Comparison of ENCODE assay signal across 8 cellular contexts in genomic region chr4:108171541-108172230, GRCh38. TPM values are rescaled to one million over a fixed set of nuclear protein-coding genes. Genes with fewer than 3 reads are reported as not detected.
DNase-seq lines count a peak whose midpoint lies in the region; ATAC-seq and TF ChIP-seq lines count a peak whose summit lies in the region.

No MANE protein-coding gene starts in this region.

- TF ChIP-seq RAD21 in SK-N-SH (IDR thresholded peaks at IDR 0.05; ENCODE audit: low read length) = no peak

- peak; percentile 27 for DNase-seq in SK-N-SH
- peak; percentile 84 for DNase-seq in activated naive CD4-positive, alpha-beta T cell treated with anti-CD3 and anti-CD28 coated beads for 36 hours
- peak; percentile 30 to 55 for DNase-seq in mesothelial cell of epicardium (ENCODE audit: low spot score in 2 of 2, unreplicated experiment in 2 of 2)
- no peak for DNase-seq in PC-9
- DNase-seq in foreskin keratinocyte = no peak
- DNase-seq in GDM1 (lab: John Stamatoyannopoulos, UW) = no peak

- POLR2A ChIA-PET in SK-N-SH (lab: Yijun Ruan, JAX) = no interaction called here
- POLR2A ChIA-PET in PC-9 (lab: Charles Lee; ENCODE audit: unreplicated experiment) = no interaction called here

- TF ChIP-seq CTCF in SK-N-SH (IDR thresholded peaks at IDR 0.05) (no peak), mesothelial cell of epicardium (IDR thresholded peaks at IDR 0.05; ENCODE audit: unreplicated experiment) (no peak), PC-9 (conservative IDR thresholded peaks at IDR 0.05) (no peak), foreskin keratinocyte (conservative IDR thresholded peaks at IDR 0.05) (no peak)

- H3K27ac Mint-ChIP-seq in activated naive CD4-positive, alpha-beta T cell treated with anti-CD3 and anti-CD28 coated beads for 36 hours = peak overlapping the region; percentile 93
- H3K27ac Mint-ChIP-seq in mesothelial cell of epicardium = peak overlapping the region; percentile 89

- BruUV-seq in PC-9 (replicated peaks; lab: Mats Ljungman, UMichigan) = no TSS peak

- H3K36me3 Mint-ChIP-seq in activated naive CD4-positive, alpha-beta T cell treated with anti-CD3 and anti-CD28 coated beads for 36 hours (ENCODE audit: low read depth) = peaks cover 15% of the 10 kb centered on the region
- no peaks in the 10 kb centered on the region for H3K36me3 Mint-ChIP-seq in mesothelial cell of epicardium

- TF ChIP-seq EP300 in SK-N-SH (IDR thresholded peaks at IDR 0.05; ENCODE audit: borderline replicate concordance in 1 of 2, low read depth in 1 of 2, low read length in 1 of 2) = no peak

- intact Hi-C loops in activated naive CD4-positive, alpha-beta T cell treated with anti-CD3 and anti-CD28 coated beads for 36 hours (cut with micrococcal nuclease) = loop anchor here (1.0 to 5.0 kb wide), 6 partner anchors 122 to 449 kb away; partner anchors contain the start of genes PAPSS1 and RPL34
- intact Hi-C loops in PC-9 (cut with micrococcal nuclease; ENCODE audit: unreplicated experiment) = no loop called here

- ATAC-seq in SK-N-SH treated with all-trans-retinoic acid at 6 μM for 48 hours (no peak), foreskin keratinocyte (no peak)

- no peak overlapping the region for H2AFZ ChIP-seq in SK-N-SH (ENCODE audit: low read depth)
- no peak overlapping the region for H2AFZ ChIP-seq in PC-9

- H3K27ac ChIP-seq in SK-N-SH (ENCODE audit: low read depth in 2 of 2, low read length in 1 of 2) (no peak overlapping the region), thymus (ENCODE audit: low read depth) (peak overlapping the region; percentile 96), PC-9 (no peak overlapping the region), foreskin keratinocyte (no peak overlapping the region)

- no peaks in the 10 kb centered on the region for H3K9me2 ChIP-seq in SK-N-SH
- no peaks in the 10 kb centered on the region for H3K9me2 ChIP-seq in PC-9 (ENCODE audit: insufficient read depth)

- H3K9me3 Mint-ChIP-seq in activated naive CD4-positive, alpha-beta T cell treated with anti-CD3 and anti-CD28 coated beads for 36 hours = no peaks in the 10 kb centered on the region
- no peaks in the 10 kb centered on the region for H3K9me3 Mint-ChIP-seq in mesothelial cell of epicardium

- H3K9ac ChIP-seq in SK-N-SH = no peak overlapping the region

- 4% methylated on average over 34 of the region's 42 CpGs for WGBS in SK-N-SH (ENCODE audit: low lambda C conversion rate)
- WGBS in thymus = 1% methylated on average over 42 of the region's 42 CpGs

- H4K20me1 ChIP-seq in SK-N-SH (ENCODE audit: insufficient read depth) (no peaks in the 10 kb centered on the region), PC-9 (ENCODE audit: insufficient read depth) (no peaks in the 10 kb centered on the region)

- no peak overlapping the region for H3K4me2 ChIP-seq in SK-N-SH
- H3K4me2 ChIP-seq in PC-9 = no peak overlapping the region

- peaks cover 44% of the 10 kb centered on the region for H3K4me1 Mint-ChIP-seq in activated naive CD4-positive, alpha-beta T cell treated with anti-CD3 and anti-CD28 coated beads for 36 hours (ENCODE audit: low read depth)
- peaks cover 48% of the 10 kb centered on the region for H3K4me1 Mint-ChIP-seq in mesothelial cell of epicardium

- no peaks in the 10 kb centered on the region for H3K9me3 ChIP-seq in SK-N-SH
- H3K9me3 ChIP-seq in thymus (ENCODE audit: control insufficient read depth) = no peaks in the 10 kb centered on the region
- no peaks in the 10 kb centered on the region for H3K9me3 ChIP-seq in PC-9 (ENCODE audit: insufficient read depth, low read depth)

- peak overlapping the region; percentile 91 for H3K4me3 Mint-ChIP-seq in activated naive CD4-positive, alpha-beta T cell treated with anti-CD3 and anti-CD28 coated beads for 36 hours
- H3K4me3 Mint-ChIP-seq in mesothelial cell of epicardium = peak overlapping the region; percentile 72

- H3K4me1 ChIP-seq in SK-N-SH (ENCODE audit: control insufficient read depth in 1 of 2, insufficient read depth in 2 of 2, low read depth in 1 of 2, low read length in 1 of 2) (peaks cover 0 to 17% of the 10 kb centered on the region in 2 experiments; a peak in 2 of 4 replicates), thymus (ENCODE audit: control insufficient read depth, insufficient read depth, low read length) (peaks cover 22% of the 10 kb centered on the region), PC-9 (replicated peaks; ENCODE audit: insufficient read depth) (peaks cover 5% of the 10 kb centered on the region; the same call in 1 of the 2 replicates), foreskin keratinocyte (no peaks in the 10 kb centered on the region)

- H3F3A ChIP-seq in SK-N-SH (replicated peaks; ENCODE audit: insufficient read depth) = no peaks in the 10 kb centered on the region
- no peaks in the 10 kb centered on the region for H3F3A ChIP-seq in PC-9 (ENCODE audit: insufficient read depth, low read depth)

- H3K79me2 ChIP-seq in SK-N-SH (ENCODE audit: insufficient read depth) (no peaks in the 10 kb centered on the region), PC-9 (ENCODE audit: low read depth) (no peaks in the 10 kb centered on the region)

- H3K36me3 ChIP-seq in SK-N-SH (replicated peaks in 1 of 2; ENCODE audit: control insufficient read depth in 1 of 2, insufficient read depth in 2 of 2, low read length in 1 of 2) (no peaks in the 10 kb centered on the region), thymus (ENCODE audit: control insufficient read depth, insufficient read depth) (no peaks in the 10 kb centered on the region), PC-9 (ENCODE audit: low read depth) (no peaks in the 10 kb centered on the region)

- H3K4me3 ChIP-seq in SK-N-SH (ENCODE audit: low read depth in 2 of 2, low read length in 1 of 2) (no peak overlapping the region), thymus (ENCODE audit: low read length) (peak overlapping the region; percentile 68), PC-9 (no peak overlapping the region)

- CTCF ChIA-PET in SK-N-SH (lab: Yijun Ruan, JAX) (interaction anchor here (1.0 to 2.3 kb wide), 5 partner anchors 8 to 152 kb away, joined by 3 to 8 read pairs (median 7); no protein-coding TSS in a partner anchor), PC-9 (lab: Charles Lee) (no interaction called here)
- CTCF ChIA-PET in activated naive CD4-positive, alpha-beta T cell treated with anti-CD3 and anti-CD28 coated beads for 36 hours (lab: Charles Lee) = interaction anchor here (0.8 to 1.6 kb wide), 5 partner anchors 12 to 401 kb away, joined by 3 to 6 read pairs (median 5); no protein-coding TSS in a partner anchor

- H3K27me3 ChIP-seq in SK-N-SH (ENCODE audit: insufficient read depth) = peaks cover 88% of the 10 kb centered on the region
- H3K27me3 ChIP-seq in thymus (ENCODE audit: control insufficient read depth, insufficient read depth) = no peaks in the 10 kb centered on the region
- no peaks in the 10 kb centered on the region for H3K27me3 ChIP-seq in PC-9 (ENCODE audit: insufficient read depth, low read depth)
- peaks cover 45% of the 10 kb centered on the region for H3K27me3 ChIP-seq in foreskin keratinocyte

- no peaks in the 10 kb centered on the region for H3K27me3 Mint-ChIP-seq in activated naive CD4-positive, alpha-beta T cell treated with anti-CD3 and anti-CD28 coated beads for 36 hours (ENCODE audit: low read depth)
- peaks cover 26% of the 10 kb centered on the region for H3K27me3 Mint-ChIP-seq in mesothelial cell of epicardium (ENCODE audit: low read depth)

TF ChIP-seq in SK-N-SH, 30 proteins besides CTCF, POLR2A, EP300 and RAD21:
- no peak for TF ChIP-seq NRF1 (IDR thresholded peaks at IDR 0.05; ENCODE audit: low read depth, low read length)
- TF ChIP-seq, protein P1, sequence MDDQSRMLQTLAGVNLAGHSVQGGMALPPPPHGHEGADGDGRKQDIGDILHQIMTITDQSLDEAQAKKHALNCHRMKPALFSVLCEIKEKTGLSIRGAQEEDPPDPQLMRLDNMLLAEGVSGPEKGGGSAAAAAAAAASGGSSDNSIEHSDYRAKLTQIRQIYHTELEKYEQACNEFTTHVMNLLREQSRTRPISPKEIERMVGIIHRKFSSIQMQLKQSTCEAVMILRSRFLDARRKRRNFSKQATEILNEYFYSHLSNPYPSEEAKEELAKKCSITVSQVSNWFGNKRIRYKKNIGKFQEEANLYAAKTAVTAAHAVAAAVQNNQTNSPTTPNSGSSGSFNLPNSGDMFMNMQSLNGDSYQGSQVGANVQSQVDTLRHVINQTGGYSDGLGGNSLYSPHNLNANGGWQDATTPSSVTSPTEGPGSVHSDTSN (IDR thresholded peaks at IDR 0.05) = no peak
- TF ChIP-seq EZH2phosphoT487 (IDR thresholded peaks at IDR 0.05; ENCODE audit: borderline replicate concordance, low read depth) = peak; percentile 50; the same call in 1 of the 2 replicates

TF ChIP-seq in SK-N-SH treated with all-trans-retinoic acid at 6 μM for 48 hours, 23 proteins besides CTCF, POLR2A, EP300 and RAD21 (continues in another document):
- TF ChIP-seq GLIS3 (CRISPR knock-in tag; IDR thresholded peaks at IDR 0.05) = no peak
- no peak for TF ChIP-seq OSR1 (CRISPR knock-in tag; IDR thresholded peaks at IDR 0.05)
- TF ChIP-seq RARB (CRISPR knock-in tag; IDR thresholded peaks at IDR 0.05) = no peak
- no peak for TF ChIP-seq ARNTL (CRISPR knock-in tag; IDR thresholded peaks at IDR 0.05; ENCODE audit: borderline replicate concordance, low read depth)

RNA-seq across cellular contexts. Expression of gene LEF1, which starts 3.0 kb away (rescaled TPM):
- polyA plus RNA-seq in SK-N-SH (2012; rRNA removed) (0.36 and 0.89 TPM in 2 replicates), thymus (536 TPM), foreskin keratinocyte (5.7 and 8.2 TPM in 2 replicates)
- polyA plus RNA-seq in SK-N-SH (2012; cell fraction: cytosol; rRNA removed) = 1.1 and 1.6 TPM in 2 replicates
- 0.57 and 0.76 TPM in 2 replicates for polyA plus RNA-seq in SK-N-SH (2012; cell fraction: nucleus; rRNA removed)
- total RNA-seq in activated naive CD4-positive, alpha-beta T cell treated with anti-CD3 and anti-CD28 coated beads for 36 hours = 100 to 1,000 TPM; 350 to 367 TPM
- total RNA-seq in mesothelial cell of epicardium (72.4 to 76.8 TPM (median 76.6 TPM) in 3 replicates), PC-9 (2021) (2.8 and 3.4 TPM in 2 replicates), foreskin keratinocyte (10.1 and 18.7 TPM in 2 replicates)

Comparison
In these comparisons a context has a peak if more than half of its experiments do, and no peak if none do; other contexts are left out.
1. DNase-seq: peak in SK-N-SH (single experiment), activated naive CD4-positive, alpha-beta T cell treated with anti-CD3 and anti-CD28 coated beads for 36 hours (single experiment) and mesothelial cell of epicardium (2 of 2); none in PC-9 (0 of 2), foreskin keratinocyte (0 of 2) and GDM1 (single experiment).